In the genomic region with DNA sequence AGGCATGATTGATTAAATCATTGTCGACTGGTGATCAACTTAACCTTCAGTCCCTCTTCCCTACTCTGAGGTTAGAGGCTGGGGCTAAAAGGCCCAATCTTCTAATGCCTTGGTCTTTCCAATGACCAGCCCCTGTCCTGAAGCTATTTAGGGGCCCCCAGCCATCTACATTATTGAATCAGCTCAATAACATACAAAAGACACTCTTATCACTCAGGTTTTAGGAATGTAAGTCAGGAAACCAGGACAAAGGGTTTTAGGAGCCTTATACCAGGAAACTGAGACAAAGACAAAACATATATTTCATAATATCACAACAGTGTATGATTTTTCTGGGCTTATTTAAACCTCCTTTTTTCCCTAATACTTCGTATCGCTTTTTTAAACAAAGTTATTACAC, we compare ENCODE assay signal across 15 cellular contexts.
DNase-seq lines count a peak whose midpoint lies in the region; ATAC-seq and TF ChIP-seq lines count a peak whose summit lies in the region.
"Had no signal": no experiment of that assay in that cellular context is flagged by ENCODE, and none has a peak within 500 bp of the region (broad histone marks: within the 10 kb centered on the region; RNA-seq: fewer than 3 reads in every experiment).

No MANE protein-coding gene starts in this region.

- peak overlapping the region; percentile 54; the same call in 1 of the 2 replicates for H2AFZ ChIP-seq in SK-N-SH (ENCODE audit: low read depth)

- no peak for TF ChIP-seq EP300 in SK-N-SH (IDR thresholded peaks at IDR 0.05; ENCODE audit: borderline replicate concordance in 1 of 2, low read depth in 1 of 2, low read length in 1 of 2)

- BruUV-seq in MCF 10A (replicated peaks; lab: Mats Ljungman, UMichigan), result no TSS peak

- ATAC-seq in SK-N-SH treated with all-trans-retinoic acid at 6 μM for 48 hours, result no peak
- no peak for ATAC-seq in aorta (ENCODE audit: low FRiP score)
- ATAC-seq: CD8-positive, alpha-beta T cell; HCT116 had no signal

- TF ChIP-seq RAD21 in SK-N-SH (IDR thresholded peaks at IDR 0.05; ENCODE audit: low read length), result no peak

- H3K4me1 Mint-ChIP-seq in MCF 10A (ENCODE audit: insufficient read depth, unreplicated experiment), result no peaks in the 10 kb centered on the region
- H3K4me1 Mint-ChIP-seq: CD14-positive monocyte had no signal

- no peaks in the 10 kb centered on the region for H3K9me3 Mint-ChIP-seq in MCF 10A (ENCODE audit: unreplicated experiment)
- H3K9me3 Mint-ChIP-seq: CD8-positive, alpha-beta T cell had no signal

- H3K27me3 ChIP-seq in SK-N-SH (ENCODE audit: insufficient read depth) (no peaks in the 10 kb centered on the region), aorta (ENCODE audit: control insufficient read depth in 1 of 2, insufficient read depth in 2 of 2, low read length in 1 of 2) (no peaks in the 10 kb centered on the region)

- H3K36me3 ChIP-seq in SK-N-SH (replicated peaks in 1 of 2; ENCODE audit: control insufficient read depth in 1 of 2, insufficient read depth in 2 of 2, low read length in 1 of 2) (no peaks in the 10 kb centered on the region), aorta (ENCODE audit: control insufficient read depth in 1 of 2, insufficient read depth in 2 of 2, low read length in 1 of 2) (no peaks in the 10 kb centered on the region)

- H3K9me2 ChIP-seq in SK-N-SH, result no peaks in the 10 kb centered on the region

- H3K9ac ChIP-seq in SK-N-SH, result no peak overlapping the region

- H3K27ac Mint-ChIP-seq in MCF 10A (ENCODE audit: low read depth, unreplicated experiment), result no peak overlapping the region
- H3K27ac Mint-ChIP-seq: CD14-positive monocyte; CD8-positive, alpha-beta T cell had no signal

- DNase-seq in SK-N-SH, result no peak
- no peak for DNase-seq in epithelial cell of prostate (ENCODE audit: low read depth, low spot score)
- DNase-seq in lung microvascular endothelial cell (ENCODE audit: low read depth in 2 of 2), result peak; percentile 20 to 31
- no peak for DNase-seq in aorta
- no peak for DNase-seq in MCF 10A (ENCODE audit: unreplicated experiment)
- no peak for DNase-seq in stimulated activated naive CD4-positive, alpha-beta T cell (lab: John Stamatoyannopoulos, UW)
- no peak for DNase-seq in kidney tubule cell (ENCODE audit: low spot score)
- DNase-seq: CD8-positive, alpha-beta T cell; COR-L47; GF-D8 had no signal

- H3K4me1 ChIP-seq in SK-N-SH (ENCODE audit: control insufficient read depth in 1 of 2, insufficient read depth in 2 of 2, low read depth in 1 of 2, low read length in 1 of 2), result no peaks in the 10 kb centered on the region; a peak in 1 of 4 replicates
- no peaks in the 10 kb centered on the region for H3K4me1 ChIP-seq in aorta (ENCODE audit: control insufficient read depth in 1 of 2, insufficient read depth in 2 of 2, low read length in 2 of 2)

- no peak overlapping the region for H3K4me3 Mint-ChIP-seq in MCF 10A (ENCODE audit: unreplicated experiment)
- H3K4me3 Mint-ChIP-seq: CD14-positive monocyte; CD8-positive, alpha-beta T cell had no signal

- H3F3A ChIP-seq in SK-N-SH (replicated peaks; ENCODE audit: insufficient read depth), result no peaks in the 10 kb centered on the region

- intact Hi-C loops in aorta (cut with DNase I) (no loop called here), MCF 10A (cut with micrococcal nuclease) (no loop called here)

- no peaks in the 10 kb centered on the region for H3K9me3 ChIP-seq in SK-N-SH
- H3K9me3 ChIP-seq in aorta (ENCODE audit: control insufficient read depth, low read length), result peaks cover 1% of the 10 kb centered on the region

- WGBS in SK-N-SH (ENCODE audit: low lambda C conversion rate), result 67% methylated on average over 3 of the region's 3 CpGs
- WGBS in aorta, 2 donors, result 92 to 94% methylated on average over 3 of the region's 3 CpGs

- no peak overlapping the region for H3K4me3 ChIP-seq in SK-N-SH (ENCODE audit: low read depth in 2 of 2, low read length in 1 of 2)
- no peak overlapping the region for H3K4me3 ChIP-seq in aorta (ENCODE audit: low read length in 2 of 2)

- no peaks in the 10 kb centered on the region for H3K27me3 Mint-ChIP-seq in MCF 10A (ENCODE audit: insufficient read depth, unreplicated experiment)

- H4K20me1 ChIP-seq in SK-N-SH (ENCODE audit: insufficient read depth), result no peaks in the 10 kb centered on the region

- CTCF ChIA-PET in SK-N-SH (lab: Yijun Ruan, JAX) (no interaction called here), MCF 10A (lab: Yijun Ruan, JAX) (no interaction called here)

- POLR2A ChIA-PET in SK-N-SH (lab: Yijun Ruan, JAX) (no interaction called here), MCF 10A (lab: Yijun Ruan, JAX) (no interaction called here)

- no peaks in the 10 kb centered on the region for H3K79me2 ChIP-seq in SK-N-SH (ENCODE audit: insufficient read depth)

- H3K4me2 ChIP-seq in SK-N-SH, result no peak overlapping the region

- no peaks in the 10 kb centered on the region for H3K36me3 Mint-ChIP-seq in MCF 10A (ENCODE audit: insufficient read depth, unreplicated experiment)
- H3K36me3 Mint-ChIP-seq: CD14-positive monocyte; CD8-positive, alpha-beta T cell had no signal

- H3K27ac ChIP-seq in SK-N-SH (ENCODE audit: low read depth in 2 of 2, low read length in 1 of 2), result no peak overlapping the region
- peak overlapping the region; percentile 12 for H3K27ac ChIP-seq in epithelial cell of prostate
- no peak overlapping the region for H3K27ac ChIP-seq in aorta (ENCODE audit: low read depth in 1 of 2, low read length in 2 of 2)
- H3K27ac ChIP-seq: 22Rv1, HL-60 had no signal

- TF ChIP-seq CTCF in SK-N-SH (IDR thresholded peaks at IDR 0.05) (no peak), MCF 10A (IDR thresholded peaks at IDR 0.05; ENCODE audit: unreplicated experiment) (no peak)

TF ChIP-seq in SK-N-SH, 30 proteins besides CTCF, POLR2A, EP300 and RAD21 (continues in another document):
- TF ChIP-seq YY1 (IDR thresholded peaks at IDR 0.05; ENCODE audit: low read depth), result no peak
- no peak for TF ChIP-seq TCF12 (IDR thresholded peaks at IDR 0.05)
- TF ChIP-seq NFIC (IDR thresholded peaks at IDR 0.05; ENCODE audit: borderline replicate concordance), result no peak
- TF ChIP-seq, protein P1, sequence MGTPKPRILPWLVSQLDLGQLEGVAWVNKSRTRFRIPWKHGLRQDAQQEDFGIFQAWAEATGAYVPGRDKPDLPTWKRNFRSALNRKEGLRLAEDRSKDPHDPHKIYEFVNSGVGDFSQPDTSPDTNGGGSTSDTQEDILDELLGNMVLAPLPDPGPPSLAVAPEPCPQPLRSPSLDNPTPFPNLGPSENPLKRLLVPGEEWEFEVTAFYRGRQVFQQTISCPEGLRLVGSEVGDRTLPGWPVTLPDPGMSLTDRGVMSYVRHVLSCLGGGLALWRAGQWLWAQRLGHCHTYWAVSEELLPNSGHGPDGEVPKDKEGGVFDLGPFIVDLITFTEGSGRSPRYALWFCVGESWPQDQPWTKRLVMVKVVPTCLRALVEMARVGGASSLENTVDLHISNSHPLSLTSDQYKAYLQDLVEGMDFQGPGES (IDR thresholded peaks at IDR 0.05; ENCODE audit: low read depth, low read length), result no peak
- no peak for TF ChIP-seq TEAD4 (IDR thresholded peaks at IDR 0.05; ENCODE audit: borderline replicate concordance, insufficient read depth)
- TF ChIP-seq POLR2AphosphoS5 (IDR thresholded peaks at IDR 0.05; ENCODE audit: low read depth, low read length), result no peak
- TF ChIP-seq JUND (IDR thresholded peaks at IDR 0.05), result no peak
- TF ChIP-seq, protein P2, sequence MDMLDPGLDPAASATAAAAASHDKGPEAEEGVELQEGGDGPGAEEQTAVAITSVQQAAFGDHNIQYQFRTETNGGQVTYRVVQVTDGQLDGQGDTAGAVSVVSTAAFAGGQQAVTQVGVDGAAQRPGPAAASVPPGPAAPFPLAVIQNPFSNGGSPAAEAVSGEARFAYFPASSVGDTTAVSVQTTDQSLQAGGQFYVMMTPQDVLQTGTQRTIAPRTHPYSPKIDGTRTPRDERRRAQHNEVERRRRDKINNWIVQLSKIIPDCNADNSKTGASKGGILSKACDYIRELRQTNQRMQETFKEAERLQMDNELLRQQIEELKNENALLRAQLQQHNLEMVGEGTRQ (IDR thresholded peaks at IDR 0.05; ENCODE audit: borderline replicate concordance, low read depth, low read length), result no peak

TF ChIP-seq in SK-N-SH treated with all-trans-retinoic acid at 6 μM for 48 hours, 23 proteins besides CTCF, POLR2A, EP300 and RAD21 (continues in another document):
- no peak for TF ChIP-seq ZFP3 (CRISPR knock-in tag; IDR thresholded peaks at IDR 0.05)
- no peak for TF ChIP-seq POU6F1 (CRISPR knock-in tag; IDR thresholded peaks at IDR 0.05; ENCODE audit: borderline replicate concordance, low read depth)
- TF ChIP-seq, protein P3, sequence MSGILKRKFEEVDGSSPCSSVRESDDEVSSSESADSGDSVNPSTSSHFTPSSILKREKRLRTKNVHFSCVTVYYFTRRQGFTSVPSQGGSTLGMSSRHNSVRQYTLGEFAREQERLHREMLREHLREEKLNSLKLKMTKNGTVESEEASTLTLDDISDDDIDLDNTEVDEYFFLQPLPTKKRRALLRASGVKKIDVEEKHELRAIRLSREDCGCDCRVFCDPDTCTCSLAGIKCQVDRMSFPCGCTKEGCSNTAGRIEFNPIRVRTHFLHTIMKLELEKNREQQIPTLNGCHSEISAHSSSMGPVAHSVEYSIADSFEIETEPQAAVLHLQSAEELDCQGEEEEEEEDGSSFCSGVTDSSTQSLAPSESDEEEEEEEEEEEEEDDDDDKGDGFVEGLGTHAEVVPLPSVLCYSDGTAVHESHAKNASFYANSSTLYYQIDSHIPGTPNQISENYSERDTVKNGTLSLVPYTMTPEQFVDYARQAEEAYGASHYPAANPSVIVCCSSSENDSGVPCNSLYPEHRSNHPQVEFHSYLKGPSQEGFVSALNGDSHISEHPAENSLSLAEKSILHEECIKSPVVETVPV (CRISPR knock-in tag; IDR thresholded peaks at IDR 0.05), result no peak
- no peak for TF ChIP-seq ISL1 (CRISPR knock-in tag; IDR thresholded peaks at IDR 0.05)
- TF ChIP-seq PPARA (CRISPR knock-in tag; IDR thresholded peaks at IDR 0.05; ENCODE audit: borderline replicate concordance), result no peak
- TF ChIP-seq BACH2 (CRISPR knock-in tag; IDR thresholded peaks at IDR 0.05; ENCODE audit: borderline replicate concordance), result no peak
- no peak for TF ChIP-seq ZFP30 (CRISPR knock-in tag; IDR thresholded peaks at IDR 0.05)
- TF ChIP-seq ZNF8 (CRISPR knock-in tag; IDR thresholded peaks at IDR 0.05), result no peak
- no peak for TF ChIP-seq ESRRG (CRISPR knock-in tag; IDR thresholded peaks at IDR 0.05)

Comparison
In these comparisons a context has a peak if more than half of its experiments do, and no peak if none do; other contexts are left out.
1. DNase-seq: peak in lung microvascular endothelial cell (2 of 2); none in SK-N-SH (single experiment), epithelial cell of prostate (single experiment), aorta (0 of 2), MCF 10A (single experiment), stimulated activated naive CD4-positive, alpha-beta T cell (0 of 6) and kidney tubule cell (single experiment).